ENCODE assay signal across 8 cellular contexts in genomic region chr1:205523891-205524793, GRCh38. TPM values are rescaled to one million over a fixed set of nuclear protein-coding genes. Genes with fewer than 3 reads are reported as not detected.
A peak's percentile ranks its signal among the peaks of the same experiment; 100 is the strongest.
DNase-seq lines count a peak whose midpoint lies in the region; ATAC-seq and TF ChIP-seq lines count a peak whose summit lies in the region.

No MANE protein-coding gene starts in this region.

- CTCF ChIA-PET in AG04450 (lab: Charles Lee) (interaction anchor here (0.6 to 14.2 kb wide), 49 partner anchors 9 to 463 kb away, joined by 3 to 427 read pairs (median 6); partner anchors contain the start of gene ELK4), activated B cell treated with CpG ODN at 0.5 μM for 24 hours (lab: Charles Lee) (interaction anchor here (0.7 to 8.2 kb wide), 46 partner anchors 9 to 458 kb away, joined by 3 to 196 read pairs (median 5); partner anchors contain the start of genes ELK4 and TMCC2)

- H3K4me3 ChIP-seq in AG04450 (ENCODE audit: low read depth, low read length) (no peak overlapping the region), cardiac fibroblast (replicated peaks in 1 of 2; ENCODE audit: low read depth in 2 of 2, low read length in 2 of 2) (no peak overlapping the region)

- no peaks in the 10 kb centered on the region for H3K9me3 Mint-ChIP-seq in activated B cell treated with CpG ODN at 0.5 μM for 24 hours

- intact Hi-C loops in activated B cell treated with CpG ODN at 0.5 μM for 24 hours (cut with micrococcal nuclease) = loop anchor here (1.0 kb wide), 5 partner anchors 36 to 251 kb away; no protein-coding TSS in a partner anchor

- H3K27me3 Mint-ChIP-seq in activated B cell treated with CpG ODN at 0.5 μM for 24 hours = peaks cover 6% of the 10 kb centered on the region

- TF ChIP-seq CTCF in AG04450 (IDR thresholded peaks at IDR 0.05; ENCODE audit: low read depth, low read length) = peak; percentile 82
- TF ChIP-seq CTCF in GM20000 (IDR thresholded peaks at IDR 0.05; ENCODE audit: extremely low read depth, missing control alignments) = peak; percentile 68
- no peak for TF ChIP-seq CTCF in activated B cell treated with CpG ODN at 0.5 μM for 24 hours (IDR thresholded peaks at IDR 0.05)
- TF ChIP-seq CTCF in cardiac fibroblast (IDR thresholded peaks at IDR 0.05; ENCODE audit: low read depth, low read length) = peak; percentile 72

- H3K27me3 ChIP-seq in AG04450 (ENCODE audit: control insufficient read depth, insufficient read depth, low read length) = peaks cover 33% of the 10 kb centered on the region

- no peak overlapping the region for H3K4me3 Mint-ChIP-seq in activated B cell treated with CpG ODN at 0.5 μM for 24 hours

- DNase-seq in AG04450 (ENCODE audit: low read depth, low spot score) (peak; percentile 33), GM20000 (ENCODE audit: low spot score) (peak; percentile 82), NCI-H2227 treated with DMSO at 0.1 percent for 48 hours (lab: John Stamatoyannopoulos, UW) (peak; percentile 81), activated B cell treated with CpG ODN at 0.5 μM for 24 hours (peak; percentile 67), cardiac fibroblast (ENCODE audit: low read depth in 2 of 2) (peak; percentile 74 to 76), kidney glomerular epithelial cell (lab: John Stamatoyannopoulos, UW) (peak; percentile 51)
- peak; percentile 75 to 76 for DNase-seq in stimulated activated CD4-positive, alpha-beta T cell treated with anti-CD3 and anti-CD28 coated beads, Interleukin-2, amount 100 ng/mL, for 48 hours

- H3K27ac Mint-ChIP-seq in activated B cell treated with CpG ODN at 0.5 μM for 24 hours = no peak overlapping the region

- H3K36me3 Mint-ChIP-seq in activated B cell treated with CpG ODN at 0.5 μM for 24 hours (ENCODE audit: low read depth) = no peaks in the 10 kb centered on the region

- POLR2A ChIA-PET in AG04450 (lab: Yijun Ruan, JAX) = interaction anchor here (1.0 to 1.2 kb wide), 4 partner anchors 10 to 39 kb away, joined by 3 to 4 read pairs (median 4); no protein-coding TSS in a partner anchor
- POLR2A ChIA-PET in activated B cell treated with CpG ODN at 0.5 μM for 24 hours (lab: Charles Lee) = interaction anchor here (0.8 to 1.4 kb wide), 2 partner anchors 108 to 170 kb away, joined by 4 read pairs; no protein-coding TSS in a partner anchor

- no peaks in the 10 kb centered on the region; the same call in 1 of the 2 replicates for H3K9me3 ChIP-seq in AG04450 (ENCODE audit: control insufficient read depth, insufficient read depth, low read length)

- ATAC-seq in activated B cell treated with CpG ODN at 0.5 μM for 24 hours (ENCODE audit: low read depth) (peak; percentile 69), GM18909 (IDR thresholded peaks at IDR 0.05; ENCODE audit: poor library complexity, unreplicated experiment) (no peak)

- no peaks in the 10 kb centered on the region for H3K4me1 Mint-ChIP-seq in activated B cell treated with CpG ODN at 0.5 μM for 24 hours

- H3K27ac ChIP-seq in AG04450 (ENCODE audit: low read depth, low read length) = no peak overlapping the region

RNA-seq across cellular contexts. Expression of gene CDK18, which starts 19.7 kb away (rescaled TPM):
- 0.36 and 0.38 TPM in 2 replicates for polyA plus RNA-seq in AG04450 (2011; rRNA removed)
- polyA minus RNA-seq in AG04450 (2011; rRNA and poly(A)+ RNA removed) = 0.35 and 0.97 TPM in 2 replicates
- 1.9 and 2.6 TPM in 2 replicates for total RNA-seq in activated B cell treated with CpG ODN at 0.5 μM for 24 hours
